1 cellular context compared by ENCODE assay signal in genomic region chr1:156214024-156214748, GRCh38.
TF ChIP-seq lines count a peak whose summit lies in the region.

No MANE protein-coding gene starts in this region.

TF ChIP-seq in GM12878, 131 proteins besides CTCF, POLR2A, EP300 and RAD21:
- TF ChIP-seq WRNIP1 (IDR thresholded peaks at IDR 0.05; ENCODE audit: borderline replicate concordance, low read depth, low read length) = no peak
- no peak for TF ChIP-seq POLR2AphosphoS2 (IDR thresholded peaks at IDR 0.05; ENCODE audit: low read depth, low read length)
- TF ChIP-seq NFYA (IDR thresholded peaks at IDR 0.05; ENCODE audit: borderline replicate concordance, low read depth, low read length) = no peak
- no peak for TF ChIP-seq USF1 (IDR thresholded peaks at IDR 0.05; ENCODE audit: borderline replicate concordance, extremely low read length, insufficient read depth, low read depth, low read length)
- TF ChIP-seq ELK1 (IDR thresholded peaks at IDR 0.05; ENCODE audit: low read depth, low read length) = no peak
